14 cellular contexts compared by ENCODE assay signal in the genomic region with DNA sequence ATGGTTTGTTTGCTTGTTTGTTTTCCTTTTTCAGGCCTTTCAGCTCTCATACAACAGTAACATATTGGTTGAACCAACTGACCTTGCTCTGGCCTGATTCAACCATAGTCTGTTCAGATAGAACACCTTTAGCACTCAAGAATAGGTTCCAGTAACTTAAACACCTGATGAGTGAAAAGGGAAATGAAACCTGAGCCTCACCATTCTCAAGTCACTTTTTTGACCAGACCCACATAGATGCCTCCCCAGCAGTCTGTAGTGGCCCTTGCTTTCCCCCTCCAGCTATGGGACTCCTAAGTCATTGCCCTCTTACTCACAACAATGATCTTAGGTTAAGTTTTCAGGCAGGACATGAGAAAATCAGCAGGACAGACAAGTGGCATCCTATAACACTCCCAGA.
A peak's percentile ranks its signal among the peaks of the same experiment; 100 is the strongest.
DNase-seq lines count a peak whose midpoint lies in the region; ATAC-seq and TF ChIP-seq lines count a peak whose summit lies in the region.
"Had no signal": no experiment of that assay in that cellular context is flagged by ENCODE, and none has a peak within 500 bp of the region (broad histone marks: within the 10 kb centered on the region; RNA-seq: fewer than 3 reads in every experiment).

No MANE protein-coding gene starts in this region.

- H3K9ac ChIP-seq in mesendoderm (ENCODE audit: low read length) = no peak overlapping the region

- H2AK5ac ChIP-seq in mesendoderm (ENCODE audit: low read length) = no peak overlapping the region

- H3K27ac ChIP-seq in mesendoderm (ENCODE audit: low read depth, low read length) (no peak overlapping the region), right lobe of liver (no peak overlapping the region)

- H4K5ac ChIP-seq in mesendoderm (ENCODE audit: low read length) = no peak overlapping the region

- H2BK15ac ChIP-seq in mesendoderm (replicated peaks; ENCODE audit: low read depth) = no peak overlapping the region

- H2BK5ac ChIP-seq in mesendoderm (ENCODE audit: low read length) = no peak overlapping the region

- H3K4me3 ChIP-seq in mesendoderm (ENCODE audit: low read length) = no peak overlapping the region
- no peak overlapping the region for H3K4me3 ChIP-seq in right lobe of liver

- no peaks in the 10 kb centered on the region for H3K79me1 ChIP-seq in mesendoderm (ENCODE audit: low read length)

- H3K4ac ChIP-seq in mesendoderm (ENCODE audit: low read depth, low read length) = no peak overlapping the region

- H3K79me2 ChIP-seq in mesendoderm (ENCODE audit: control insufficient read depth, insufficient read depth, low read length) = no peaks in the 10 kb centered on the region

- no peak for TF ChIP-seq POLR2A in right lobe of liver (IDR thresholded peaks at IDR 0.05)

- H3K27me3 ChIP-seq in mesendoderm (ENCODE audit: insufficient read depth, low read length, poor library complexity) = no peaks in the 10 kb centered on the region
- H3K27me3 ChIP-seq in right lobe of liver = no peaks in the 10 kb centered on the region

- H3K18ac ChIP-seq in mesendoderm (ENCODE audit: low read length) = no peak overlapping the region

- TF ChIP-seq CTCF in right lobe of liver (IDR thresholded peaks at IDR 0.05) = no peak

- no peak overlapping the region for H4K8ac ChIP-seq in mesendoderm (ENCODE audit: low read depth, low read length)

- no peaks in the 10 kb centered on the region for H3K9me3 ChIP-seq in right lobe of liver

- H3K4me2 ChIP-seq in mesendoderm (ENCODE audit: low read length) = no peak overlapping the region

- DNase-seq in NK-92 treated with Interleukin-12 subunit alpha and Interleukin-12 subunit beta, amount 100 ng/mL, for 24 hours (lab: John Stamatoyannopoulos, UW) = no peak
- DNase-seq in posterior vena cava (ENCODE audit: low spot score) = no peak
- no peak for DNase-seq in mesendoderm
- DNase-seq in right lobe of liver = no peak
- DNase-seq: activated CD4-positive, alpha-beta T cell treated with anti-CD3 and anti-CD28 coated beads for 1 hour; activated T-cell treated with anti-CD3 and anti-CD28 coated beads, Interleukin-2, amount 50 U/mL, for 48 hours; H7; stimulated activated CD4-positive, alpha-beta T cell treated with anti-CD3 and anti-CD28 coated beads, Interleukin-4, amount 100 ng/mL, for 1 hour; stimulated activated naive CD4-positive, alpha-beta T cell treated with Interleukin-2 at 50 U/mL for 16 hours; T-helper 1 cell had no signal

- H3K4me1 ChIP-seq in mesendoderm (ENCODE audit: control insufficient read depth, low read depth, low read length) (no peaks in the 10 kb centered on the region), right lobe of liver (no peaks in the 10 kb centered on the region)

- no peak overlapping the region for H2BK120ac ChIP-seq in mesendoderm (ENCODE audit: low read depth, low read length)

- H3K36me3 ChIP-seq in mesendoderm (ENCODE audit: control insufficient read depth, insufficient read depth, low read length) (no peaks in the 10 kb centered on the region), right lobe of liver (no peaks in the 10 kb centered on the region)

- intact Hi-C loops in posterior vena cava (cut with DNase I) = no loop called here
- intact Hi-C loops in right lobe of liver (cut with DNase I) = no loop called here

- H3K23ac ChIP-seq in mesendoderm (ENCODE audit: low read length) = no peak overlapping the region

- no peak overlapping the region for H3K56ac ChIP-seq in mesendoderm (ENCODE audit: low read length)

- ATAC-seq in GM18499 (IDR thresholded peaks at IDR 0.05; ENCODE audit: insufficient read depth, unreplicated experiment) = peak; percentile 79
- peak; percentile 75 for ATAC-seq in GM19397 (IDR thresholded peaks at IDR 0.05; ENCODE audit: unreplicated experiment)
- ATAC-seq in HG02852 (IDR thresholded peaks at IDR 0.05; ENCODE audit: unreplicated experiment) = peak; percentile 74
- peak; percentile 77 for ATAC-seq in HG03565 (IDR thresholded peaks at IDR 0.05; ENCODE audit: unreplicated experiment)
- ATAC-seq in right lobe of liver = no peak

Comparison
In these comparisons a context has a peak if more than half of its experiments do, and no peak if none do; other contexts are left out.
1. ATAC-seq: peak in GM18499 (single experiment), GM19397 (single experiment), HG02852 (single experiment) and HG03565 (single experiment); none in right lobe of liver (0 of 4).